ENCODE assay signal across 13 cellular contexts in the genomic region with DNA sequence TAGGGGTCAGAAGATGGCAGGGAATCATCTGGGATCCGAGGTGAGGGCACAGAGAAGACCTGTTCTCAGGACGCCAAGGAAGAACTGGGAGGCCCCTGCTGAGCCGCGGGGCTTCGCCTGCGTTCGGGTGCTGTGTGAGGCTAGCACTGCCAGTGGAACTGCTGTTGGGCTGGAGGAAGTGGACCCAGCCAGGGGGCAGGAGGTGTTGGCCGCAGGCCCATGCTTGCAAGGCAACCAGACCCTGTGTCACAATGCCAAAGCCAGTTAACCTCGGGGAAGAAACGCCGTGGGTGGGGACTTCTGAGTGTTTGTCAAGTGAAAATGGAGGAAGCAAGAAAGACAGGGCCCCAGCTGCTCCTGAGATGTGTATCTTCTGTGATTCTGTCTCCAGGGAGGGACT.
A peak's percentile ranks its signal among the peaks of the same experiment; 100 is the strongest.
DNase-seq lines count a peak whose midpoint lies in the region; ATAC-seq and TF ChIP-seq lines count a peak whose summit lies in the region.
"Had no signal": no experiment of that assay in that cellular context is flagged by ENCODE, and none has a peak within 500 bp of the region (broad histone marks: within the 10 kb centered on the region; RNA-seq: fewer than 3 reads in every experiment).

No MANE protein-coding gene starts in this region.

- H3K27ac ChIP-seq in caudate nucleus (ENCODE audit: low read depth, low read length): peak overlapping the region; percentile 67
- peak overlapping the region in 1 of 2 donors; percentile 18 for H3K27ac ChIP-seq in lung (ENCODE audit: low read depth in 1 of 2, low read length in 1 of 2)
- H3K27ac ChIP-seq in tibial nerve: no peak overlapping the region

- TF ChIP-seq CTCF in lung (IDR thresholded peaks at IDR 0.05; ENCODE audit: control extremely low read depth, extremely low read depth): no peak
- no peak for TF ChIP-seq CTCF in tibial nerve (IDR thresholded peaks at IDR 0.05)

- no peaks in the 10 kb centered on the region for H3K27me3 ChIP-seq in lung (ENCODE audit: control insufficient read depth, insufficient read depth)
- H3K27me3 ChIP-seq in tibial nerve: no peaks in the 10 kb centered on the region
- H3K27me3 ChIP-seq: neutrophil had no signal

- H3K36me3 ChIP-seq in lung (ENCODE audit: control insufficient read depth in 2 of 2, insufficient read depth in 2 of 2, low read length in 2 of 2) (no peaks in the 10 kb centered on the region), tibial nerve (peaks cover 0 to 14% (median 0%) of the 10 kb centered on the region in 3 donors)
- H3K36me3 ChIP-seq: neutrophil had no signal

- TF ChIP-seq EP300 in tibial nerve (IDR thresholded peaks at IDR 0.05): no peak

- peak overlapping the region; percentile 17 for H3K27ac Mint-ChIP-seq in activated CD4-positive, alpha-beta T cell treated with anti-CD3 and anti-CD28 coated beads, Interleukin-2, amount 10 ng/mL, durations not matched to agents 24 days and 14 days

- TF ChIP-seq POLR2A in tibial nerve (IDR thresholded peaks at IDR 0.05): no peak

- intact Hi-C loops in activated CD4-positive, alpha-beta T cell treated with anti-CD3 and anti-CD28 coated beads, Interleukin-2, amount 10 ng/mL, durations not matched to agents 24 days and 14 days (cut with micrococcal nuclease): loop anchor here (5.0 kb wide), 1 partner anchor 35 kb away; no protein-coding TSS in a partner anchor

- WGBS in lung, 2 donors: 26 to 50% methylated on average over 11 of the region's 11 CpGs
- 48 to 54% methylated on average over 11 of the region's 11 CpGs for WGBS in tibial nerve, 2 donors

- no peaks in the 10 kb centered on the region for H3K9me3 Mint-ChIP-seq in activated CD4-positive, alpha-beta T cell treated with anti-CD3 and anti-CD28 coated beads, Interleukin-2, amount 10 ng/mL, durations not matched to agents 24 days and 14 days
- H3K9me3 Mint-ChIP-seq: activated naive CD4-positive, alpha-beta T cell treated with anti-CD3 and anti-CD28 coated beads for 36 hours had no signal

- H3K4me1 Mint-ChIP-seq in activated CD4-positive, alpha-beta T cell treated with anti-CD3 and anti-CD28 coated beads, Interleukin-2, amount 10 ng/mL, durations not matched to agents 24 days and 14 days: peaks cover 33% of the 10 kb centered on the region

- ATAC-seq in lung (ENCODE audit: insufficient read depth, low FRiP score) (peak; percentile 53), HG02623 (IDR thresholded peaks at IDR 0.05; ENCODE audit: unreplicated experiment) (no peak)

- no peaks in the 10 kb centered on the region for H3K36me3 Mint-ChIP-seq in activated CD4-positive, alpha-beta T cell treated with anti-CD3 and anti-CD28 coated beads, Interleukin-2, amount 10 ng/mL, durations not matched to agents 24 days and 14 days (ENCODE audit: low read depth)

- H3K4me1 ChIP-seq in lung (ENCODE audit: control insufficient read depth in 2 of 2, insufficient read depth in 2 of 2, low read length in 2 of 2): no peaks in the 10 kb centered on the region
- H3K4me1 ChIP-seq in tibial nerve: no peaks in the 10 kb centered on the region

- H3K9me3 ChIP-seq in lung (ENCODE audit: control insufficient read depth in 2 of 2, insufficient read depth in 1 of 2, low read length in 1 of 2) (peaks cover 0 to 5% of the 10 kb centered on the region in 2 donors), tibial nerve (no peaks in the 10 kb centered on the region)
- H3K9me3 ChIP-seq: neutrophil had no signal

- no peak overlapping the region for H3K4me3 Mint-ChIP-seq in activated CD4-positive, alpha-beta T cell treated with anti-CD3 and anti-CD28 coated beads, Interleukin-2, amount 10 ng/mL, durations not matched to agents 24 days and 14 days
- H3K4me3 Mint-ChIP-seq: activated naive CD4-positive, alpha-beta T cell treated with anti-CD3 and anti-CD28 coated beads for 36 hours had no signal

- no peak overlapping the region for H3K4me3 ChIP-seq in lung
- no peak overlapping the region for H3K4me3 ChIP-seq in tibial nerve

- no peak for DNase-seq in activated CD4-positive, alpha-beta T cell treated with anti-CD3 and anti-CD28 coated beads, Interleukin-2, amount 10 ng/mL, durations not matched to agents 24 days and 14 days
- DNase-seq in activated CD4-positive, alpha-beta T cell treated with anti-CD3 and anti-CD28 coated beads for 1 hour: no peak
- peak in 32 of 61 donors; percentile 14 to 73 (median 37) for DNase-seq in caudate nucleus (lab: John Stamatoyannopoulos, UW)
- peak; percentile 46 for DNase-seq in lung (ENCODE audit: low spot score)
- peak; percentile 10 to 17 for DNase-seq in tibial nerve (ENCODE audit: low spot score in 2 of 2)
- no peak for DNase-seq in NCI-H187 treated with DMSO at 0.1 percent for 48 hours (lab: John Stamatoyannopoulos, UW)
- DNase-seq in kidney glomerular epithelial cell (lab: John Stamatoyannopoulos, UW): no peak
- DNase-seq: activated naive CD4-positive, alpha-beta T cell treated with anti-CD3 and anti-CD28 coated beads for 36 hours; DMS79 treated with DMSO at 0.1 percent for 48 hours; NCI-H1105; NCI-H82 had no signal

- H3K27me3 Mint-ChIP-seq in activated CD4-positive, alpha-beta T cell treated with anti-CD3 and anti-CD28 coated beads, Interleukin-2, amount 10 ng/mL, durations not matched to agents 24 days and 14 days: no peaks in the 10 kb centered on the region

Comparison
In these comparisons a context has a peak if more than half of its experiments do, and no peak if none do; other contexts are left out.
1. DNase-seq: peak in caudate nucleus (32 of 61), lung (single experiment) and tibial nerve (2 of 2); none in activated CD4-positive, alpha-beta T cell treated with anti-CD3 and anti-CD28 coated beads, Interleukin-2, amount 10 ng/mL, durations not matched to agents 24 days and 14 days (single experiment), activated CD4-positive, alpha-beta T cell treated with anti-CD3 and anti-CD28 coated beads for 1 hour (single experiment), NCI-H187 treated with DMSO at 0.1 percent for 48 hours (single experiment) and kidney glomerular epithelial cell (single experiment).